8 cellular contexts compared by ENCODE assay signal in genomic region chr10:16436758-16437539, GRCh38. TPM values are rescaled to one million over a fixed set of nuclear protein-coding genes. Genes with fewer than 3 reads are reported as not detected.
DNase-seq lines count a peak whose midpoint lies in the region; ATAC-seq and TF ChIP-seq lines count a peak whose summit lies in the region.

TSS of gene PTER (plus strand) at chr10:16437010. CDS start at chr10:16484385, 47,375 bp downstream.

- no peaks in the 10 kb centered on the region for H3K36me3 ChIP-seq in OCI-LY3 (replicated peaks; ENCODE audit: low read depth, low read length)
- H3K36me3 ChIP-seq in mucosa of stomach (ENCODE audit: control insufficient read depth, insufficient read depth, low read length), result no peaks in the 10 kb centered on the region

- H3K9me3 ChIP-seq in OCI-LY3 (ENCODE audit: insufficient read depth, low read length) (no peaks in the 10 kb centered on the region), mucosa of stomach (ENCODE audit: control insufficient read depth, low read length) (no peaks in the 10 kb centered on the region)

- H3K79me2 ChIP-seq in OCI-LY3 (ENCODE audit: low read length), result peaks cover 11% of the 10 kb centered on the region

- peak within 1 kb of the TSS; percentile 93 for H2AFZ ChIP-seq in OCI-LY3 (ENCODE audit: low read depth, low read length)

- H3K27me3 ChIP-seq in OCI-LY3 (ENCODE audit: low read depth, low read length) (no peaks in the 10 kb centered on the region), mucosa of stomach (ENCODE audit: control insufficient read depth, insufficient read depth, low read length) (no peaks in the 10 kb centered on the region)

- no peaks in the 10 kb centered on the region for H4K20me1 ChIP-seq in OCI-LY3 (ENCODE audit: insufficient read depth, low read length)

- H3K4me1 ChIP-seq in OCI-LY3 (ENCODE audit: low read length) (peaks cover 5% of the 10 kb centered on the region; the same call in 1 of the 2 replicates), mucosa of stomach (ENCODE audit: control insufficient read depth, insufficient read depth, low read length) (peaks cover 11% of the 10 kb centered on the region)

- peak; percentile 98 for ATAC-seq in GM21526 (IDR thresholded peaks at IDR 0.05; ENCODE audit: low FRiP score, unreplicated experiment)

- peak within 1 kb of the TSS; percentile 94 for H3K4me2 ChIP-seq in OCI-LY3 (ENCODE audit: low read length)

- peak within 1 kb of the TSS; percentile 40; the same call in 1 of the 2 replicates for H3K27ac ChIP-seq in OCI-LY3 (ENCODE audit: low read length)

- peak within 1 kb of the TSS; percentile 91 for H3K4me3 ChIP-seq in OCI-LY3 (ENCODE audit: low read length)
- peak within 1 kb of the TSS; percentile 72 for H3K4me3 ChIP-seq in epithelial cell of proximal tubule (ENCODE audit: low read depth, low read length)
- H3K4me3 ChIP-seq in mucosa of stomach (ENCODE audit: low read length), result peak within 1 kb of the TSS; percentile 80

- TF ChIP-seq CTCF in OCI-LY3 (IDR thresholded peaks at IDR 0.05; ENCODE audit: low read depth, low read length) (no peak), epithelial cell of proximal tubule (conservative IDR thresholded peaks at IDR 0.05; ENCODE audit: low read depth, low read length) (no peak)

- H3K9ac ChIP-seq in OCI-LY3 (ENCODE audit: low read length) (peak within 1 kb of the TSS; percentile 79), mucosa of stomach (ENCODE audit: low read length) (peak within 1 kb of the TSS; percentile 91)

- DNase-seq in DMS 273 (lab: John Stamatoyannopoulos, UW; ENCODE audit: unreplicated experiment), result peak; percentile 95
- DNase-seq in HuH-7 (ENCODE audit: low spot score), result peak; percentile 91
- peak; percentile 99 for DNase-seq in activated T-cell treated with anti-CD3 and anti-CD28 coated beads for 48 hours (ENCODE audit: low read depth)
- DNase-seq in epithelial cell of proximal tubule (ENCODE audit: low read depth), result peak; percentile 73
- DNase-seq in stimulated activated CD8-positive, alpha-beta memory T cell treated with anti-CD3 and anti-CD28 coated beads, Interleukin-4, amount 100 ng/mL, for 48 hours, result peak; percentile 100

RNA-seq across cellular contexts. Expression of gene PTER, which starts in this region (rescaled TPM):
- 9.7 and 15.3 TPM in 2 replicates for total RNA-seq in epithelial cell of proximal tubule

Comparison
In these comparisons a context has a peak if more than half of its experiments do, and no peak if none do; other contexts are left out.
1. Peak in every context shown above with its lines: DNase-seq, ATAC-seq, H3K4me3 ChIP-seq and H3K27ac ChIP-seq.